In the genomic region with DNA sequence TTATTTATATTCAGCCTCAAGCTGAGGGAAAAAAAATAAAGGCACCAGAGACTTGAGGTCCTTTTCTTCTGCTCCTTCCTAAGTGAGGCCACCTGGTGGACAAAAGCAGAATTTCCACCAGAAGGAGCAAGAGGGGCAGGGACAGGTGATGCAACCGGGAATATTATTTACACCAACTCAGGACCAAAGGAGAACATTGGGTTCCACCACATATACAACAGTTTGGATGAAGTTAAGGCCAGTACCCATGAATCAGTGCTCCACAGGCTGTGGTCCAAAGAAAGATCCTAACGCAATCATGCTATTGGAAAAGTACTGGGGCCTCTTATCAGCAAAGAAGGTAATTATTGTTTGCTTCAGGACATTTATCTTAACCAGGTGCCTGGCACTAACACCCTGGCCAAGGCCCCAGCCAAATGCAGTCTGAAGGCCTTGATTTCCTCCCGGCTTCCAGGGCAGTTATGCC, we compare ENCODE assay signal across 9 cellular contexts. TPM values are rescaled to one million over a fixed set of nuclear protein-coding genes. Genes with fewer than 3 reads are reported as not detected.
DNase-seq lines count a peak whose midpoint lies in the region; FAIRE-seq and TF ChIP-seq lines count a peak whose summit lies in the region.
"Had no signal": no experiment of that assay in that cellular context is flagged by ENCODE, and none has a peak within 500 bp of the region (broad histone marks: within the 10 kb centered on the region; RNA-seq: fewer than 3 reads in every experiment).

No MANE protein-coding gene starts in this region.

- FAIRE-seq in TTC549 (lab: Jason Lieb, UNC) (peak; percentile 56), bronchial epithelial cell (lab: Jason Lieb, UNC) (no peak), keratinocyte (lab: Jason Lieb, UNC) (peak; percentile 82), HTR-8/SVneo (lab: Jason Lieb, UNC) (no peak)

- H2AFZ ChIP-seq in keratinocyte (ENCODE audit: control insufficient read depth, low read length) = no peak overlapping the region

- TF ChIP-seq CTCF in bronchial epithelial cell (IDR thresholded peaks at IDR 0.05; ENCODE audit: insufficient read depth, low read length, severe bottlenecking) = peak; percentile 48
- TF ChIP-seq CTCF in keratinocyte (optimal IDR thresholded peaks at IDR 0.05 in 1 of 3, IDR thresholded peaks at IDR 0.05 in 1 of 3, conservative IDR thresholded peaks at IDR 0.05 in 1 of 3; ENCODE audit: extremely low read depth in 1 of 3, insufficient read depth in 2 of 3, low read length in 3 of 3) = peak; percentile 68 to 81 (median 75)

- H4K20me1 ChIP-seq in keratinocyte (ENCODE audit: control insufficient read depth, extremely low read depth, insufficient read depth, low read length) = no peaks in the 10 kb centered on the region

- peak; percentile 10 for DNase-seq in NK-92 treated with Interleukin-12 subunit alpha and Interleukin-12 subunit beta, amount 100 ng/mL, for 24 hours (lab: John Stamatoyannopoulos, UW)
- no peak for DNase-seq in NK-92 (lab: John Stamatoyannopoulos, UW; ENCODE audit: unreplicated experiment)
- DNase-seq in NCI-H1436 treated with DMSO at 0.1 percent for 48 hours (lab: John Stamatoyannopoulos, UW) = peak; percentile 27
- DNase-seq in bronchial epithelial cell (ENCODE audit: low read depth) = peak; percentile 70
- DNase-seq in keratinocyte (ENCODE audit: low read depth, low spot score) = no peak
- DNase-seq in stimulated activated CD4-positive, alpha-beta T cell treated with anti-CD3 and anti-CD28 coated beads, Interleukin-1b, Interleukin-23, amount 100 ng/mL, for 4 hours (ENCODE audit: low read depth in 2 of 2) = peak; percentile 45 to 68
- DNase-seq in HTR-8/SVneo (ENCODE audit: insufficient read length, low spot score) = no peak

- peaks cover 14% of the 10 kb centered on the region for H3K36me3 ChIP-seq in bronchial epithelial cell (ENCODE audit: control insufficient read depth, insufficient read depth, low read length)
- peaks cover 0 to 16% of the 10 kb centered on the region in 2 experiments for H3K36me3 ChIP-seq in keratinocyte (ENCODE audit: control insufficient read depth in 2 of 2, extremely low read depth in 1 of 2, insufficient read depth in 2 of 2, low read length in 2 of 2)

- no peaks in the 10 kb centered on the region for H3K9me1 ChIP-seq in keratinocyte (ENCODE audit: control insufficient read depth, extremely low read depth, insufficient read depth, low read length)

- H3K27ac ChIP-seq in keratinocyte (ENCODE audit: control insufficient read depth, insufficient read depth, low read length) = peak overlapping the region; percentile 42

- H3K4me3 ChIP-seq in bronchial epithelial cell (ENCODE audit: low read depth, low read length) (no peak overlapping the region), keratinocyte (ENCODE audit: control insufficient read depth in 2 of 3, extremely low read depth in 1 of 3, insufficient read depth in 2 of 3, low read depth in 1 of 3, low read length in 3 of 3) (no peak overlapping the region)

- H3K79me2 ChIP-seq in keratinocyte (ENCODE audit: control insufficient read depth, insufficient read depth, low read length) = no peaks in the 10 kb centered on the region

- dilution Hi-C loops in keratinocyte (cut with MboI; ENCODE audit: extremely low pct_ligation_motif_present, low sequenced_read_pairs) = no loop called here

- no peak overlapping the region for H3K9ac ChIP-seq in keratinocyte (ENCODE audit: control insufficient read depth, extremely low read depth, insufficient read depth, low read length)

- peak overlapping the region; percentile 26 for H3K4me2 ChIP-seq in keratinocyte (ENCODE audit: control insufficient read depth, extremely low read depth, insufficient read depth, low read depth, low read length)

- no peaks in the 10 kb centered on the region for H3K9me3 ChIP-seq in keratinocyte (ENCODE audit: control insufficient read depth, low read depth, low read length)

- no peaks in the 10 kb centered on the region for H3K27me3 ChIP-seq in bronchial epithelial cell (ENCODE audit: control insufficient read depth, insufficient read depth, low read length)
- H3K27me3 ChIP-seq in keratinocyte (ENCODE audit: control insufficient read depth, extremely low read depth, insufficient read depth, low read length) = no peaks in the 10 kb centered on the region

- H3K4me1 ChIP-seq in keratinocyte (ENCODE audit: control insufficient read depth, extremely low read depth, insufficient read depth, low read length) = peaks cover 36% of the 10 kb centered on the region

RNA-seq across cellular contexts. Expression of gene TSC22D3, which starts 57.4 kb away (rescaled TPM):
- total RNA-seq in bronchial epithelial cell = 83.5 and 84.7 TPM in 2 replicates
- 24.6 to 48.5 TPM (median 35.8 TPM) in 3 replicates for polyA plus RNA-seq in keratinocyte
- polyA plus RNA-seq in keratinocyte (2011; ENCODE audit: low read depth) = 30.8 TPM
- polyA plus RNA-seq in keratinocyte (2011; cell fraction: cytosol; rRNA removed) = 23.4 and 26.0 TPM in 2 replicates
- polyA plus RNA-seq in keratinocyte (2011; cell fraction: nucleus; rRNA removed) = 34.7 and 43.5 TPM in 2 replicates
- polyA plus RNA-seq in keratinocyte (2012; ENCODE audit: low replicate concordance) = 15.8 and 47.8 TPM in 2 replicates
- polyA minus RNA-seq in keratinocyte = 8.2 to 23.7 TPM (median 22.4 TPM) in 3 replicates
- 16.7 TPM for polyA minus RNA-seq in keratinocyte (2011; cell fraction: cytosol; rRNA and poly(A)+ RNA removed)
- polyA minus RNA-seq in keratinocyte (2011; cell fraction: nucleus; rRNA and poly(A)+ RNA removed) = 16.8 and 17.8 TPM in 2 replicates

RNA-seq across cellular contexts. Expression of gene NCBP2L, which starts 59.3 kb away (rescaled TPM):
- not detected in 2 replicates for total RNA-seq in bronchial epithelial cell
- not detected in 3 replicates for polyA plus RNA-seq in keratinocyte
- not detected for polyA plus RNA-seq in keratinocyte (2011; ENCODE audit: low read depth)
- polyA plus RNA-seq in keratinocyte (2011; cell fraction: cytosol; rRNA removed) = not detected in 2 replicates
- not detected in 2 replicates for polyA plus RNA-seq in keratinocyte (2011; cell fraction: nucleus; rRNA removed)
- polyA plus RNA-seq in keratinocyte (2012; ENCODE audit: low replicate concordance) = not detected in 2 replicates
- polyA minus RNA-seq in keratinocyte = not detected in 3 replicates
- not detected for polyA minus RNA-seq in keratinocyte (2011; cell fraction: cytosol; rRNA and poly(A)+ RNA removed)
- not detected in 2 replicates for polyA minus RNA-seq in keratinocyte (2011; cell fraction: nucleus; rRNA and poly(A)+ RNA removed)
- total RNA-seq: temporal lobe had no signal

Comparison
In these comparisons a context has a peak if more than half of its experiments do, and no peak if none do; other contexts are left out.
1. DNase-seq: peak in NK-92 treated with Interleukin-12 subunit alpha and Interleukin-12 subunit beta, amount 100 ng/mL, for 24 hours (single experiment), NCI-H1436 treated with DMSO at 0.1 percent for 48 hours (single experiment), bronchial epithelial cell (single experiment) and stimulated activated CD4-positive, alpha-beta T cell treated with anti-CD3 and anti-CD28 coated beads, Interleukin-1b, Interleukin-23, amount 100 ng/mL, for 4 hours (2 of 2); none in NK-92 (single experiment), keratinocyte (single experiment) and HTR-8/SVneo (single experiment).